In the genomic region with DNA sequence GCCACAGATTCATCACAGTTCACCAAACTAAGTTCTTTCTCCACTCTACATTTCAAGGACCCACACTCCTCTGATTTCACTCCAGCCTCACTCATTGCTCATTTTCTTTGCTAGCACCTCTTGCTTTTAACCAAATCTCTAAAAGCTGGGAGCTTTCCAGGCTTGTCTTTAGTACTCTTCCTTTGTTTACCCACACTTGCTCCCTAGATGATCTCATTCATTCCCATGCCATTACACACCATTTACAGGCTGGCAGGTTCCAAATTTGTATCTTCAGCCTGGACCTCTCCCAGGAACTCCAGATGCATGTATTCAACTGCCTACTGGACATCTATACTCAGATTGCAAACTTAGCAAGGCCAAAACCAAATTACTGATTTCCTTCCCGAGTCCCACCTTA, we compare ENCODE assay signal across 1 cellular context.
TF ChIP-seq lines count a peak whose summit lies in the region.

No MANE protein-coding gene starts in this region.

TF ChIP-seq in K562, 482 proteins besides CTCF, POLR2A, EP300 and RAD21:
- TF ChIP-seq NRF1 (conservative IDR thresholded peaks at IDR 0.05 in 1 of 2, IDR thresholded peaks at IDR 0.05 in 1 of 2), result no peak
- 0 out of 2 replicates have a peak, but pooled peaks have one; percentile 8 for TF ChIP-seq CEBPG (CRISPR knock-in tag; IDR thresholded peaks at IDR 0.05)
- no peak for TF ChIP-seq CEBPG (tag; conservative IDR thresholded peaks at IDR 0.05 in 1 of 2, IDR thresholded peaks at IDR 0.05 in 1 of 2)
- TF ChIP-seq LARP7 (IDR thresholded peaks at IDR 0.05), result peak; percentile 4; the same call in 1 of the 2 replicates
